ENCODE assay signal across 8 cellular contexts in genomic region chr5:70585996-70586395, GRCh38.
DNase-seq lines count a peak whose midpoint lies in the region; ATAC-seq, FAIRE-seq and TF ChIP-seq lines count a peak whose summit lies in the region.
"Not testable (repeated sequence)": the region's sequence is repeated elsewhere in the genome, so short reads cannot be mapped to it uniquely, and the experiment has no call there.

No MANE protein-coding gene starts in this region.

- H3K4me1 ChIP-seq in right cardiac atrium (ENCODE audit: control insufficient read depth, insufficient read depth, low read length); transverse colon: not testable (repeated sequence)

- not testable (repeated sequence) for H3K9me3 ChIP-seq in right cardiac atrium (ENCODE audit: control insufficient read depth, low read length); transverse colon

- not testable (repeated sequence) for H3K27me3 ChIP-seq in bronchial epithelial cell (ENCODE audit: control insufficient read depth, insufficient read depth, low read length); right cardiac atrium (ENCODE audit: control insufficient read depth, insufficient read depth); transverse colon

- FAIRE-seq in bronchial epithelial cell (lab: Jason Lieb, UNC) = not testable (repeated sequence)

- not testable (repeated sequence) for TF ChIP-seq EP300 in transverse colon (IDR thresholded peaks at IDR 0.05; ENCODE audit: low read depth)

- H3K4me1 Mint-ChIP-seq in activated T-cell treated with anti-CD3 and anti-CD28 coated beads, Interleukin-2, amount 50 U/mL, for 4 hours (ENCODE audit: low read depth); neural crest cell: not testable (repeated sequence)

- no CpG with 5 or more reads among the region's 42 CpGs for WGBS in right cardiac atrium
- WGBS in transverse colon (ENCODE audit: low coverage in 1 of 2), 2 donors = no CpG with 5 or more reads among the region's 42 CpGs

- not testable (repeated sequence) for H3K27me3 Mint-ChIP-seq in activated T-cell treated with anti-CD3 and anti-CD28 coated beads, Interleukin-2, amount 50 U/mL, for 4 hours (ENCODE audit: low read depth); neural crest cell (ENCODE audit: low read depth)

- H3K36me3 ChIP-seq in bronchial epithelial cell (ENCODE audit: control insufficient read depth, insufficient read depth, low read length); transverse colon: not testable (repeated sequence)

- H3K9me3 Mint-ChIP-seq in activated T-cell treated with anti-CD3 and anti-CD28 coated beads, Interleukin-2, amount 50 U/mL, for 4 hours; neural crest cell: not testable (repeated sequence)

- peak; percentile 42 for ATAC-seq in HG02678 (IDR thresholded peaks at IDR 0.05; ENCODE audit: unreplicated experiment)
- not testable (repeated sequence) for ATAC-seq in activated T-cell treated with anti-CD3 and anti-CD28 coated beads, Interleukin-2, amount 50 U/mL, for 4 hours; right cardiac atrium

- in situ Hi-C loops in transverse colon (cut with MboI; ENCODE audit: low pct_ligation_motif_present in 1 of 4, low pct_unique_long_range_greater_than_20kb in 1 of 4, low sequenced_read_pairs in 3 of 4) = not testable (repeated sequence)

- peak; percentile 4 to 21 for DNase-seq in activated CD4-positive, alpha-beta T cell treated with anti-CD3 and anti-CD28 coated beads for 24 hours (ENCODE audit: low read depth in 2 of 2)
- peak; percentile 54 for DNase-seq in activated T-cell treated with anti-CD3 and anti-CD28 coated beads, Interleukin-2, amount 50 U/mL, for 4 hours
- not testable (repeated sequence) for DNase-seq in bronchial epithelial cell (ENCODE audit: low read depth)
- DNase-seq in right cardiac atrium = peak in 2 of 3 donors; percentile 12 to 84
- peak; percentile 1 for DNase-seq in neural crest cell (ENCODE audit: low read depth, low spot score)
- DNase-seq in stimulated activated CD4-positive, alpha-beta T cell treated with anti-CD3 and anti-CD28 coated beads, Interleukin-4, amount 100 ng/mL, for 4 hours = peak; percentile 24 to 42
- peak; percentile 0 for DNase-seq in transverse colon

- H3K4me3 ChIP-seq in bronchial epithelial cell (ENCODE audit: low read depth, low read length) = peak overlapping the region; percentile 18
- not testable (repeated sequence) for H3K4me3 ChIP-seq in right cardiac atrium (ENCODE audit: low read length); transverse colon

- TF ChIP-seq POLR2A in transverse colon (IDR thresholded peaks at IDR 0.05) = not testable (repeated sequence)

- not testable (repeated sequence) for H3K4me3 Mint-ChIP-seq in activated T-cell treated with anti-CD3 and anti-CD28 coated beads, Interleukin-2, amount 50 U/mL, for 4 hours; neural crest cell

- H3K27ac ChIP-seq in right cardiac atrium (ENCODE audit: low read length); transverse colon: not testable (repeated sequence)

- intact Hi-C loops in right cardiac atrium (cut with DNase I); transverse colon (cut with DNase I; ENCODE audit: low total_unique reads): not testable (repeated sequence)

- not testable (repeated sequence) for H3K36me3 Mint-ChIP-seq in activated T-cell treated with anti-CD3 and anti-CD28 coated beads, Interleukin-2, amount 50 U/mL, for 4 hours (ENCODE audit: insufficient read depth); neural crest cell (ENCODE audit: low read depth)

- TF ChIP-seq CTCF in bronchial epithelial cell (IDR thresholded peaks at IDR 0.05; ENCODE audit: insufficient read depth, low read length, severe bottlenecking); transverse colon (IDR thresholded peaks at IDR 0.05): not testable (repeated sequence)
- peak; percentile 38 for TF ChIP-seq CTCF in neural crest cell (conservative IDR thresholded peaks at IDR 0.05)

- H3K27ac Mint-ChIP-seq in neural crest cell (ENCODE audit: unreplicated experiment) = not testable (repeated sequence)
